ENCODE assay signal across 33 cellular contexts in the genomic region with DNA sequence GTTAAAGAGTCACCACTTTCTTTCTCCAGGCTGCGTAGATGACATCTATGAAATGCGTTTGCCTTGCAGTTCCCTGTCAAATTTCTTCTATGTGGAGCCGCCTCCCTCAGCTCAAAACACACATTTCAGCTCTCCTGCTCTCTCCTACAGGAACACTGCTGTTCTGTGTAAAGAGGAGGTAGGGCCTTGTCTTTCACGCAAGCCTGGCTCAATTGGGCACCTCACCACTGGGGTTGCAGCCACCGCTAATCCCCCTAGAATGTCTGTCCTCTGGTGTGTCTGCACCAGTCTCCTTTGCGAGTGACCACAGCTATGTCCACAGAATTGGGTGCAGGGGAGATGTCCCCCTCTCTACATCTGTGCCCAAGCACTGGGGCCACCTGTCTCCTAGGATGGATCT. TPM values are rescaled to one million over a fixed set of nuclear protein-coding genes. Genes with fewer than 3 reads are reported as not detected.
"Had no signal": no experiment of that assay in that cellular context is flagged by ENCODE, and none has a peak within 500 bp of the region (broad histone marks: within the 10 kb centered on the region; RNA-seq: fewer than 3 reads in every experiment).

No MANE protein-coding gene starts in this region.

- H3K36me3 ChIP-seq: gastroesophageal sphincter, heart right ventricle, sigmoid colon, suprapubic skin, transverse colon, upper lobe of right lung, uterus had no signal

- ATAC-seq: esophagus mucosa; foreskin keratinocyte; gastroesophageal sphincter; heart right ventricle; natural killer cell treated with Interleukin-12 subunit alpha and Interleukin-12 subunit beta and Interleukin-15 and Interleukin-18, amount 100 ng/mL, for 72 hours; psoas muscle; right cardiac atrium; stimulated activated naive CD8-positive, alpha-beta T cell treated with anti-CD3 and anti-CD28 coated beads, Interleukin-15, amount 100 ng/mL, for 72 hours; upper lobe of right lung had no signal

- H3K27me3 ChIP-seq: foreskin keratinocyte, gastroesophageal sphincter, heart right ventricle, sigmoid colon, suprapubic skin, transverse colon, upper lobe of right lung, uterus had no signal

- H3K9me3 Mint-ChIP-seq: neural crest cell had no signal

- H3K4me1 Mint-ChIP-seq: immature natural killer cell; naive B cell; neural crest cell; stimulated activated naive CD8-positive, alpha-beta T cell treated with anti-CD3 and anti-CD28 coated beads, Interleukin-15, amount 100 ng/mL, for 72 hours had no signal

- H3K27ac ChIP-seq: epithelial cell of prostate, foreskin keratinocyte, gastroesophageal sphincter, heart right ventricle, psoas muscle, sigmoid colon, suprapubic skin, transverse colon, upper lobe of right lung, uterus had no signal

- DNase-seq: cerebellar nuclear complex; cortex of kidney; effector CD4-positive, alpha-beta T cell; foreskin keratinocyte; heart right ventricle; hippocampal formation; immature natural killer cell; islet precursor cell; naive B cell; right cardiac atrium; sigmoid colon; stimulated activated CD4-positive, alpha-beta T cell treated with anti-CD3 and anti-CD28 coated beads, Interleukin-2, amount 100 ng/mL, for 24 hours; stimulated activated CD4-positive, alpha-beta T cell treated with anti-CD3 and anti-CD28 coated beads, Interleukin-4, amount 100 ng/mL, for 4 hours; stimulated activated naive CD4-positive, alpha-beta T cell; stimulated activated naive CD8-positive, alpha-beta T cell treated with anti-CD3 and anti-CD28 coated beads, Interleukin-15, amount 100 ng/mL, for 72 hours; transverse colon; upper lobe of right lung; uterus had no signal

- H3K36me3 Mint-ChIP-seq: immature natural killer cell, memory B cell, naive B cell had no signal

- H3K4me3 ChIP-seq: gastroesophageal sphincter, heart right ventricle, lung, psoas muscle, sigmoid colon, suprapubic skin, transverse colon, upper lobe of right lung, uterus had no signal

- H3K9me3 ChIP-seq: gastroesophageal sphincter, heart right ventricle, psoas muscle, sigmoid colon, suprapubic skin, transverse colon, upper lobe of right lung, uterus had no signal

- H3K27me3 Mint-ChIP-seq: memory B cell; naive B cell; natural killer cell treated with Interleukin-12 subunit alpha and Interleukin-12 subunit beta and Interleukin-15 and Interleukin-18, amount 100 ng/mL, for 72 hours; stimulated activated naive CD8-positive, alpha-beta T cell treated with anti-CD3 and anti-CD28 coated beads, Interleukin-15, amount 100 ng/mL, for 72 hours had no signal

- H3K4me3 Mint-ChIP-seq: immature natural killer cell; memory B cell; naive B cell; natural killer cell treated with Interleukin-12 subunit alpha and Interleukin-12 subunit beta and Interleukin-15 and Interleukin-18, amount 100 ng/mL, for 72 hours; neural crest cell; stimulated activated naive CD8-positive, alpha-beta T cell treated with anti-CD3 and anti-CD28 coated beads, Interleukin-15, amount 100 ng/mL, for 72 hours had no signal

- H3K27ac Mint-ChIP-seq: immature natural killer cell; memory B cell; naive B cell; natural killer cell treated with Interleukin-12 subunit alpha and Interleukin-12 subunit beta and Interleukin-15 and Interleukin-18, amount 100 ng/mL, for 72 hours; stimulated activated naive CD8-positive, alpha-beta T cell treated with anti-CD3 and anti-CD28 coated beads, Interleukin-15, amount 100 ng/mL, for 72 hours had no signal

- H3K4me1 ChIP-seq: foreskin keratinocyte, gastroesophageal sphincter, heart right ventricle, psoas muscle, sigmoid colon, suprapubic skin, transverse colon, upper lobe of right lung, uterus had no signal

RNA-seq across cellular contexts. Expression of a gene that starts 31.8 kb away (rescaled TPM):
- total RNA-seq: dermis microvascular lymphatic vessel endothelial cell; esophagus mucosa; fibroblast of lung; foreskin keratinocyte; gastroesophageal sphincter; heart right ventricle; lung; mononuclear cell; natural killer cell treated with Interleukin-12 subunit alpha and Interleukin-12 subunit beta and Interleukin-15 and Interleukin-18, amount 100 ng/mL, for 72 hours; neural crest cell; osteocyte; psoas muscle; renal cortical epithelial cell; right cardiac atrium; sigmoid colon; skeletal muscle tissue; suprapubic skin; transverse colon; upper lobe of right lung had no signal
- polyA plus RNA-seq: foreskin keratinocyte, heart right ventricle, immature natural killer cell, lung, psoas muscle, right cardiac atrium, sigmoid colon had no signal

RNA-seq across cellular contexts. Expression of a gene that starts 36.5 kb away (rescaled TPM):
- total RNA-seq: dermis microvascular lymphatic vessel endothelial cell; foreskin keratinocyte; heart right ventricle; mononuclear cell; natural killer cell treated with Interleukin-12 subunit alpha and Interleukin-12 subunit beta and Interleukin-15 and Interleukin-18, amount 100 ng/mL, for 72 hours; osteocyte; psoas muscle; renal cortical epithelial cell; right cardiac atrium; transverse colon; upper lobe of right lung had no signal
- polyA plus RNA-seq: foreskin keratinocyte, heart right ventricle, immature natural killer cell had no signal
